Comparison of ENCODE assay signal across 8 cellular contexts in the genomic region with DNA sequence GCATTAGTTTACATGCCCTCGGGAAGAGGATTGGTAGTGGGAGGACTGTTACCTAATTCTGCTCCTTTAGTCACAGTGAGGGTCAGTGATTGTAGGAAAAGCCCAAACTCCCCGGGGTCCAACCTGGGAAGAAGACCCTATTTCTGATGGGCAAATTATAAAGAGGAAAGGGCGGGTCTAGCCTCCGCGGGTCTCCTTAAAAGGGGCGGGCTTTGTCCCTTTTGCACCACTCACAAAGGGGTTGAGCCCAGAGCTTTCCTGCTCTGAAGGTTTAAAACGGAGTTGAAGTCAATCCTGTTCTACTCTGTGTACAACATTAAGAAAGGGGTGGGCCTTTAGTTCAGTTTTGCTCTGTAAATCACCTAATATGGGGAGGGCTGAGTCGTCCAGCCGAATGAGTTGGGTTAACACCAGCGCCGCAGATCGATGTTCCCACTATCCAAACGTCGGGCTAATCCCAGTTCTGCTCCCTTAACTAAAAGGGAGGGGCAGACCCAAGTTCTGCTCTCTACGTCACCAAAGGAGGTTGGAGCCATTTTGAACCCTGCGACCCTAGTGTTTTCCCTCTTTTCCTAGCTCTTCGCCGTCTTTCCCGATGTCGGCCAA. TPM values are rescaled to one million over a fixed set of nuclear protein-coding genes. Genes with fewer than 3 reads are reported as not detected.
A peak's percentile ranks its signal among the peaks of the same experiment; 100 is the strongest.
DNase-seq lines count a peak whose midpoint lies in the region; ATAC-seq and TF ChIP-seq lines count a peak whose summit lies in the region.

No MANE protein-coding gene starts in this region.

- H3K4me3 Mint-ChIP-seq in activated naive CD4-positive, alpha-beta T cell treated with anti-CD3 and anti-CD28 coated beads, Interleukin-2, amount 50 U/mL, for 24 hours: peak overlapping the region; percentile 93

- peaks cover 13% of the 10 kb centered on the region for H3K4me1 ChIP-seq in hepatocyte (ENCODE audit: insufficient read depth)
- H3K4me1 ChIP-seq in skeletal muscle tissue (ENCODE audit: control insufficient read depth in 3 of 3, insufficient read depth in 3 of 3, low read length in 3 of 3): peaks cover 41 to 68% (median 52%) of the 10 kb centered on the region in 3 donors

- H3K79me2 ChIP-seq in hepatocyte: peaks cover 48% of the 10 kb centered on the region

- H3K27me3 Mint-ChIP-seq in activated naive CD4-positive, alpha-beta T cell treated with anti-CD3 and anti-CD28 coated beads, Interleukin-2, amount 50 U/mL, for 24 hours: no peaks in the 10 kb centered on the region

- POLR2A ChIA-PET in BJ (lab: Charles Lee): interaction anchor here (0.6 to 1.3 kb wide), 4 partner anchors 11 to 28 kb away, joined by 3 to 7 read pairs (median 6); partner anchors contain the start of gene PBX2

- peak; percentile 1 for ATAC-seq in GM21381 (IDR thresholded peaks at IDR 0.05; ENCODE audit: unreplicated experiment)
- no peak for ATAC-seq in HG02852 (IDR thresholded peaks at IDR 0.05; ENCODE audit: unreplicated experiment)

- peak overlapping the region; percentile 24 for H2AFZ ChIP-seq in hepatocyte

- H3K4me1 Mint-ChIP-seq in activated naive CD4-positive, alpha-beta T cell treated with anti-CD3 and anti-CD28 coated beads, Interleukin-2, amount 50 U/mL, for 24 hours: peaks cover 79% of the 10 kb centered on the region

- H3K27me3 ChIP-seq in BJ (ENCODE audit: control insufficient read depth, insufficient read depth, low read length): no peaks in the 10 kb centered on the region
- H3K27me3 ChIP-seq in hepatocyte: no peaks in the 10 kb centered on the region
- H3K27me3 ChIP-seq in skeletal muscle tissue (ENCODE audit: control insufficient read depth in 3 of 3, insufficient read depth in 3 of 3, low read length in 3 of 3): no peaks in the 10 kb centered on the region

- H3K4me3 ChIP-seq in BJ (ENCODE audit: low read depth, low read length) (peak overlapping the region; percentile 97), hepatocyte (peak overlapping the region; percentile 6), skeletal muscle tissue (ENCODE audit: low read length in 3 of 3) (peak overlapping the region; percentile 76 to 99 (median 94))

- no peaks in the 10 kb centered on the region for H3K9me2 ChIP-seq in hepatocyte (replicated peaks; ENCODE audit: insufficient read depth)

- TF ChIP-seq CTCF in BJ (IDR thresholded peaks at IDR 0.05; ENCODE audit: insufficient read depth, low read depth, low read length): no peak
- no peak for TF ChIP-seq CTCF in hepatocyte (IDR thresholded peaks at IDR 0.05; ENCODE audit: poor library complexity)

- H3K36me3 Mint-ChIP-seq in activated naive CD4-positive, alpha-beta T cell treated with anti-CD3 and anti-CD28 coated beads, Interleukin-2, amount 50 U/mL, for 24 hours: peaks cover 7% of the 10 kb centered on the region

- no peaks in the 10 kb centered on the region for H3K9me3 Mint-ChIP-seq in activated naive CD4-positive, alpha-beta T cell treated with anti-CD3 and anti-CD28 coated beads, Interleukin-2, amount 50 U/mL, for 24 hours

- DNase-seq in BJ (ENCODE audit: low read depth) (no peak), NCI-H446 treated with DMSO at 0.1 percent for 48 hours (lab: John Stamatoyannopoulos, UW) (peak; percentile 82), hepatocyte (ENCODE audit: low spot score) (peak; percentile 76), putamen (ENCODE audit: low spot score) (no peak)

- H3K4me2 ChIP-seq in hepatocyte: peak overlapping the region; percentile 71

- no peaks in the 10 kb centered on the region for H3K9me3 ChIP-seq in hepatocyte (ENCODE audit: low read depth)
- H3K9me3 ChIP-seq in skeletal muscle tissue (ENCODE audit: control insufficient read depth in 3 of 3, low read length in 3 of 3): no peaks in the 10 kb centered on the region

- H4K20me1 ChIP-seq in hepatocyte (ENCODE audit: insufficient read depth, poor library complexity, severe bottlenecking): no peaks in the 10 kb centered on the region

- H3K27ac ChIP-seq in hepatocyte (peak overlapping the region; percentile 94), skeletal muscle tissue (ENCODE audit: low read depth, low read length) (peak overlapping the region; percentile 96)

- WGBS in hepatocyte (ENCODE audit: low lambda C conversion rate, missing lambda C conversion rate): 0% methylated on average over 20 of the region's 20 CpGs

- peak overlapping the region; percentile 80 to 95 (median 80) for H3K9ac ChIP-seq in skeletal muscle tissue (ENCODE audit: low read depth in 1 of 3, low read length in 3 of 3)

- H3K36me3 ChIP-seq in BJ (ENCODE audit: control insufficient read depth, insufficient read depth, low read length): peaks cover 9% of the 10 kb centered on the region
- H3K36me3 ChIP-seq in hepatocyte (replicated peaks; ENCODE audit: insufficient read depth, low read depth): no peaks in the 10 kb centered on the region
- H3K36me3 ChIP-seq in skeletal muscle tissue (ENCODE audit: control insufficient read depth in 3 of 3, insufficient read depth in 3 of 3, low read length in 3 of 3): peaks cover 18 to 22% (median 19%) of the 10 kb centered on the region in 3 donors

- CTCF ChIA-PET in BJ (lab: Yijun Ruan, JAX): interaction anchor here (0.9 to 2.0 kb wide), 5 partner anchors 13 to 60 kb away, joined by 3 to 7 read pairs (median 4); partner anchors contain the start of gene PBX2

- H3K27ac Mint-ChIP-seq in activated naive CD4-positive, alpha-beta T cell treated with anti-CD3 and anti-CD28 coated beads, Interleukin-2, amount 50 U/mL, for 24 hours: peak overlapping the region; percentile 98

RNA-seq across cellular contexts. Expression of gene RNF5, which starts 0.9 kb away (rescaled TPM):
- polyA plus RNA-seq in BJ (2011; rRNA removed) (40.2 and 44.4 TPM in 2 replicates), hepatocyte (169 and 170 TPM in 2 replicates)
- 16.2 and 22.9 TPM in 2 replicates for polyA minus RNA-seq in BJ (2011; rRNA and poly(A)+ RNA removed)
- total RNA-seq in hepatocyte (133 and 135 TPM in 2 replicates), skeletal muscle tissue (57.9 TPM)

RNA-seq across cellular contexts. Expression of gene AGPAT1, which starts 1.4 kb away (rescaled TPM):
- 117 and 158 TPM in 2 replicates for polyA plus RNA-seq in BJ (2011; rRNA removed)
- polyA minus RNA-seq in BJ (2011; rRNA and poly(A)+ RNA removed): 114 and 212 TPM in 2 replicates
- total RNA-seq in hepatocyte: 59.9 and 62.8 TPM in 2 replicates
- polyA plus RNA-seq in hepatocyte: 67.6 and 71.4 TPM in 2 replicates
- 8.4 TPM for total RNA-seq in skeletal muscle tissue

RNA-seq across cellular contexts. Expression of gene AGER, which starts 6.8 kb away (rescaled TPM):
- polyA plus RNA-seq in BJ (2011; rRNA removed) (2.4 and 2.6 TPM in 2 replicates), hepatocyte (3.4 and 21.2 TPM in 2 replicates)
- polyA minus RNA-seq in BJ (2011; rRNA and poly(A)+ RNA removed): 0.36 and 1.00 TPM in 2 replicates
- total RNA-seq in hepatocyte (4.5 and 5.9 TPM in 2 replicates), skeletal muscle tissue (0.52 TPM)

RNA-seq across cellular contexts. Expression of gene PBX2, which starts 12.7 kb away (rescaled TPM):
- polyA plus RNA-seq in BJ (2011; rRNA removed) (59.5 and 73.5 TPM in 2 replicates), hepatocyte (20.5 and 21.6 TPM in 2 replicates)
- 19.9 and 41.0 TPM in 2 replicates for polyA minus RNA-seq in BJ (2011; rRNA and poly(A)+ RNA removed)
- total RNA-seq in hepatocyte (63.8 and 77.5 TPM in 2 replicates), skeletal muscle tissue (50.1 TPM)

RNA-seq across cellular contexts. Expression of gene EGFL8, which starts 12.9 kb away (rescaled TPM):
- polyA plus RNA-seq in BJ (2011; rRNA removed) (3.7 and 4.0 TPM in 2 replicates), hepatocyte (12.2 and 19.5 TPM in 2 replicates)
- 0.72 and 1.7 TPM in 2 replicates for polyA minus RNA-seq in BJ (2011; rRNA and poly(A)+ RNA removed)
- total RNA-seq in hepatocyte (1.8 and 4.5 TPM in 2 replicates), skeletal muscle tissue (14.6 TPM)

Comparison
In these comparisons a context has a peak if more than half of its experiments do, and no peak if none do; other contexts are left out.
1. DNase-seq: peak in NCI-H446 treated with DMSO at 0.1 percent for 48 hours (single experiment) and hepatocyte (single experiment); none in BJ (single experiment) and putamen (single experiment).
2. H3K4me3 ChIP-seq: peak in every context shown above with its lines; median percentile 97 in BJ; 94 in skeletal muscle tissue; 6 in hepatocyte.